19 cellular contexts compared by ENCODE assay signal in genomic region chr1:87959236-87959635, GRCh38.
"Had no signal": no experiment of that assay in that cellular context is flagged by ENCODE, and none has a peak within 500 bp of the region (broad histone marks: within the 10 kb centered on the region; RNA-seq: fewer than 3 reads in every experiment).

No MANE protein-coding gene starts in this region.

- H3K36me3 ChIP-seq: heart left ventricle, right lobe of liver had no signal

- H3K4me3 ChIP-seq: heart left ventricle, psoas muscle, right lobe of liver, testis had no signal

- H3K27ac ChIP-seq: heart left ventricle, parathyroid adenoma, psoas muscle, right lobe of liver, testis had no signal

- H3K27me3 ChIP-seq: heart left ventricle, right lobe of liver, testis had no signal

- H3K4me3 Mint-ChIP-seq: naive thymus-derived CD4-positive, alpha-beta T cell; nephron progenitor cell; stimulated activated effector memory CD8-positive, alpha-beta T cell treated with anti-CD3 and anti-CD28 coated beads, Interleukin-12 subunit alpha, Interleukin-12 subunit beta, amount 100 ng/mL, for 72 hours; stimulated activated naive CD8-positive, alpha-beta T cell treated with anti-CD3 and anti-CD28 coated beads, Interleukin-15, Interleukin-2, amounts not matched to agents 100 ng/mL and 50 ng/mL, for 24 hours had no signal

- H3K4me1 ChIP-seq: parathyroid adenoma, psoas muscle, right lobe of liver, testis had no signal

- ATAC-seq: esophagus mucosa; heart left ventricle; left colon; naive thymus-derived CD4-positive, alpha-beta T cell; psoas muscle; right lobe of liver; stimulated activated effector memory CD8-positive, alpha-beta T cell treated with anti-CD3 and anti-CD28 coated beads, Interleukin-12 subunit alpha, Interleukin-12 subunit beta, amount 100 ng/mL, for 72 hours had no signal

- H3K9me3 ChIP-seq: heart left ventricle, psoas muscle, right lobe of liver, testis had no signal

- H3K36me3 Mint-ChIP-seq: naive thymus-derived CD4-positive, alpha-beta T cell; stimulated activated effector memory CD8-positive, alpha-beta T cell treated with anti-CD3 and anti-CD28 coated beads, Interleukin-12 subunit alpha, Interleukin-12 subunit beta, amount 100 ng/mL, for 72 hours had no signal

- H3K9me3 Mint-ChIP-seq: naive thymus-derived CD4-positive, alpha-beta T cell; nephron progenitor cell; stimulated activated effector memory CD8-positive, alpha-beta T cell treated with anti-CD3 and anti-CD28 coated beads, Interleukin-12 subunit alpha, Interleukin-12 subunit beta, amount 100 ng/mL, for 72 hours; stimulated activated naive CD8-positive, alpha-beta T cell treated with anti-CD3 and anti-CD28 coated beads, Interleukin-15, Interleukin-2, amounts not matched to agents 100 ng/mL and 50 ng/mL, for 24 hours had no signal

- DNase-seq: cortex of kidney; effector memory CD4-positive, alpha-beta T cell; heart left ventricle; hippocampal formation; left colon; mesendoderm; naive thymus-derived CD4-positive, alpha-beta T cell; nephron progenitor cell; psoas muscle; retina; right lobe of liver; stimulated activated CD4-positive, alpha-beta T cell treated with anti-CD3 and anti-CD28 coated beads, Interleukin-4, amount 100 ng/mL, for 1 hour; stimulated activated CD8-positive, alpha-beta memory T cell treated with anti-CD3 and anti-CD28 coated beads, Interleukin-4, amount 100 ng/mL, for 48 hours; testis; trophoblast cell had no signal

- H3K4me1 Mint-ChIP-seq: naive thymus-derived CD4-positive, alpha-beta T cell; stimulated activated effector memory CD8-positive, alpha-beta T cell treated with anti-CD3 and anti-CD28 coated beads, Interleukin-12 subunit alpha, Interleukin-12 subunit beta, amount 100 ng/mL, for 72 hours had no signal

- H3K27ac Mint-ChIP-seq: naive thymus-derived CD4-positive, alpha-beta T cell; nephron progenitor cell; stimulated activated effector memory CD8-positive, alpha-beta T cell treated with anti-CD3 and anti-CD28 coated beads, Interleukin-12 subunit alpha, Interleukin-12 subunit beta, amount 100 ng/mL, for 72 hours; stimulated activated naive CD8-positive, alpha-beta T cell treated with anti-CD3 and anti-CD28 coated beads, Interleukin-15, Interleukin-2, amounts not matched to agents 100 ng/mL and 50 ng/mL, for 24 hours had no signal
